Comparison of ENCODE assay signal across 18 cellular contexts in the genomic region with DNA sequence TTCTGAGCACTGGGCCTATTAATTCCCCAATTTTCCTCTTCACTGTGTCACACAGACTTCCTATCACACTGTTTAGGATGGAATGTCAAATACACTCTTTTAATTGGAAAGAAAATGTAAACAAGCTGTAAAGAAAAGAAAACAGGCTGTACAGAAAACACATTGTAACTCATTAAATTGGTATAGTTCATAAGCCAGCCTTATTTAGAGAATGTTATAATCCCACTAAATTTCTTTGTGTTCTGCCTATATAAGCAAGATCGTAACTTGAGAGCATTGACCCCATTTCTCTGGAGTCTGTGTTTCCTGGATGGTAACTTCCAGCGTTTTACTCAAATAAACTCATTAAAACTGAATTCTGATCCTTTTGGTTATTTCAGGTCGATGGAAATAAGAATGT. TPM values are rescaled to one million over a fixed set of nuclear protein-coding genes. Genes with fewer than 3 reads are reported as not detected.
A peak's percentile ranks its signal among the peaks of the same experiment; 100 is the strongest.
DNase-seq lines count a peak whose midpoint lies in the region; ATAC-seq and TF ChIP-seq lines count a peak whose summit lies in the region.
"Had no signal": no experiment of that assay in that cellular context is flagged by ENCODE, and none has a peak within 500 bp of the region (broad histone marks: within the 10 kb centered on the region; RNA-seq: fewer than 3 reads in every experiment).

No MANE protein-coding gene starts in this region.

- WGBS in IMR-90 (ENCODE audit: extremely low coverage in 2 of 2, insufficient read length in 1 of 2), 2 experiments, result no CpG with 5 or more reads among the region's 3 CpGs
- WGBS in endodermal cell (ENCODE audit: insufficient coverage in 1 of 2, insufficient read length in 1 of 2), 2 experiments, result 97 to 100% methylated on average over 1 to 3 of the region's 3 CpGs

- H2BK5ac ChIP-seq in IMR-90 (ENCODE audit: low read depth, low read length, poor library complexity, severe bottlenecking), result peak overlapping the region; percentile 7

- in situ Hi-C loops in IMR-90 (cut with MboI; ENCODE audit: low sequenced_read_pairs), result no loop called here
- in situ Hi-C loops in ACHN (cut with HindIII; ENCODE audit: low pct_ligation_motif_present, low pct_unique_long_range_greater_than_20kb, low sequenced_read_pairs), result no loop called here

- H3K27me3 ChIP-seq in IMR-90 (ENCODE audit: control insufficient read depth, insufficient read depth, low read length) (no peaks in the 10 kb centered on the region), endodermal cell (ENCODE audit: control insufficient read depth, insufficient read depth, low read length, poor library complexity, severe bottlenecking) (no peaks in the 10 kb centered on the region)

- H3K27ac ChIP-seq in C4-2B (peak overlapping the region; percentile 66), IMR-90 (ENCODE audit: insufficient read depth, low read length) (no peak overlapping the region), endodermal cell (ENCODE audit: low read depth, low read length) (no peak overlapping the region)
- H3K27ac ChIP-seq: GM23248 had no signal

- H3K14ac ChIP-seq in IMR-90 (replicated peaks; ENCODE audit: low read depth, low read length), result no peak overlapping the region

- TF ChIP-seq CTCF in C4-2B (conservative IDR thresholded peaks at IDR 0.05) (no peak), IMR-90 (conservative IDR thresholded peaks at IDR 0.05; ENCODE audit: low read depth, low read length) (no peak), endodermal cell (conservative IDR thresholded peaks at IDR 0.05) (no peak), fibroblast of villous mesenchyme (IDR thresholded peaks at IDR 0.05; ENCODE audit: insufficient read depth, low read depth, low read length) (no peak)

- intact Hi-C loops in IMR-90 (cut with micrococcal nuclease), result no loop called here

- H4K20me1 ChIP-seq in IMR-90 (ENCODE audit: insufficient read depth, low read length), result no peaks in the 10 kb centered on the region

- no peak overlapping the region for H3K4ac ChIP-seq in IMR-90 (ENCODE audit: low read depth, low read length)

- H3K18ac ChIP-seq in IMR-90 (ENCODE audit: low read depth, low read length), result peak overlapping the region; percentile 46; the same call in 1 of the 2 replicates

- H3K4me3 ChIP-seq in IMR-90 (ENCODE audit: insufficient read depth, low read depth, low read length), result no peak overlapping the region
- H3K4me3 ChIP-seq in endodermal cell (ENCODE audit: low read length), result peak overlapping the region; percentile 55
- H3K4me3 ChIP-seq in fibroblast of villous mesenchyme (ENCODE audit: low read depth, low read length), result no peak overlapping the region
- H3K4me3 ChIP-seq: GM12878, GM23248, HAP-1, K562 had no signal

- peaks cover 14% of the 10 kb centered on the region for H3K9me3 Mint-ChIP-seq in endodermal cell
- H3K9me3 Mint-ChIP-seq: CD4-positive, alpha-beta memory T cell had no signal

- H3K79me1 ChIP-seq in IMR-90 (ENCODE audit: low read depth in 1 of 2, low read length in 2 of 2), result no peaks in the 10 kb centered on the region

- dilution Hi-C loops in IMR-90 (cut with HindIII; ENCODE audit: low sequenced_read_pairs, unreplicated experiment), result no loop called here

- peaks cover 9% of the 10 kb centered on the region for H3K4me1 ChIP-seq in IMR-90 (ENCODE audit: control insufficient read depth, insufficient read depth, low read length)
- H3K4me1 ChIP-seq in endodermal cell (ENCODE audit: control insufficient read depth, insufficient read depth, low read length), result peaks cover 8% of the 10 kb centered on the region

- H3K27ac Mint-ChIP-seq in endodermal cell, result no peak overlapping the region
- H3K27ac Mint-ChIP-seq: CD14-positive monocyte; CD4-positive, alpha-beta memory T cell had no signal

- H3K36me3 Mint-ChIP-seq in endodermal cell (ENCODE audit: low read depth), result peaks cover 3% of the 10 kb centered on the region
- H3K36me3 Mint-ChIP-seq: CD4-positive, alpha-beta memory T cell had no signal

- no peak overlapping the region for H3K4me3 Mint-ChIP-seq in endodermal cell
- H3K4me3 Mint-ChIP-seq: CD14-positive monocyte had no signal

- TF ChIP-seq POLR2A in IMR-90 (IDR thresholded peaks at IDR 0.05; ENCODE audit: low read depth, low read length), result no peak

- H4K5ac ChIP-seq in IMR-90 (ENCODE audit: low read depth, low read length), result no peak overlapping the region

- no peak overlapping the region for H2AK9ac ChIP-seq in IMR-90 (replicated peaks; ENCODE audit: low read depth, low read length, poor library complexity)

- H3K36me3 ChIP-seq in IMR-90 (ENCODE audit: control insufficient read depth, insufficient read depth, low read length) (no peaks in the 10 kb centered on the region), endodermal cell (ENCODE audit: control insufficient read depth, insufficient read depth, low read length) (no peaks in the 10 kb centered on the region)
- H3K36me3 ChIP-seq: HAP-1 had no signal

- no peak overlapping the region for H2BK120ac ChIP-seq in IMR-90 (ENCODE audit: low read depth, low read length)

- H3K9me3 ChIP-seq in IMR-90 (ENCODE audit: control insufficient read depth, insufficient read depth, low read length) (no peaks in the 10 kb centered on the region), endodermal cell (ENCODE audit: control insufficient read depth, low read length) (peaks cover 32% of the 10 kb centered on the region)

- H2BK20ac ChIP-seq in IMR-90 (ENCODE audit: low read depth, low read length), result no peak overlapping the region

- POLR2A ChIA-PET in IMR-90 (lab: Charles Lee; ENCODE audit: unreplicated experiment), result no interaction called here

- DNase-seq in IMR-90 (no peak), endodermal cell (no peak), fibroblast of villous mesenchyme (ENCODE audit: low read depth) (peak; percentile 52), ACHN (no peak)
- DNase-seq in stimulated activated CD4-positive, alpha-beta T cell treated with anti-CD3 and anti-CD28 coated beads, Interleukin-4, amount 100 ng/mL, for 1 hour, result no peak
- DNase-seq in activated T-cell treated with anti-CD3 and anti-CD28 coated beads, Interleukin-2, amount 50 U/mL, for 1 hour, result no peak
- no peak for DNase-seq in activated CD8-positive, alpha-beta memory T cell treated with anti-CD3 and anti-CD28 coated beads for 24 hours
- DNase-seq: AML-193; CD4-positive, alpha-beta memory T cell; DMS153; DMS79; EL; GM23248 had no signal

- TF ChIP-seq RAD21 in IMR-90 (IDR thresholded peaks at IDR 0.05; ENCODE audit: low read length), result no peak

- peaks cover 35% of the 10 kb centered on the region for H3K4me1 Mint-ChIP-seq in endodermal cell
- H3K4me1 Mint-ChIP-seq: CD14-positive monocyte; CD4-positive, alpha-beta memory T cell had no signal

- no peak overlapping the region for H2AFZ ChIP-seq in IMR-90 (replicated peaks; ENCODE audit: low read length, poor library complexity)
- H2AFZ ChIP-seq: GM23248 had no signal

- no peak overlapping the region for H4K91ac ChIP-seq in IMR-90 (ENCODE audit: insufficient read depth, low read depth, low read length)

- peak; percentile 57 for ATAC-seq in IMR-90 (ENCODE audit: low read depth)
- ATAC-seq: GM12878, K562 had no signal

- peak overlapping the region; percentile 40; the same call in 1 of the 2 replicates for H3K4me2 ChIP-seq in IMR-90 (ENCODE audit: low read depth, low read length)

- no peak overlapping the region for H2BK15ac ChIP-seq in IMR-90 (ENCODE audit: low read depth, low read length)

- no peak overlapping the region for H4K8ac ChIP-seq in IMR-90 (ENCODE audit: low read depth in 2 of 2, low read length in 2 of 2)

- no peak overlapping the region for H3K56ac ChIP-seq in IMR-90 (ENCODE audit: extremely low read depth, insufficient read depth, low read length)

- H2AK5ac ChIP-seq in IMR-90 (ENCODE audit: low read depth, low read length), result no peak overlapping the region

- BruUV-seq in IMR-90 (replicated peaks; lab: Mats Ljungman, UMichigan), result no TSS peak

- H3K9ac ChIP-seq in IMR-90 (ENCODE audit: low read depth, low read length) (no peak overlapping the region), endodermal cell (ENCODE audit: extremely low read depth, low read length, poor library complexity, severe bottlenecking) (no peak overlapping the region)
- H3K9ac ChIP-seq: GM23248 had no signal

- CTCF ChIA-PET in IMR-90 (lab: Yijun Ruan, JAX), result no interaction called here

- no peak overlapping the region for H3K23ac ChIP-seq in IMR-90 (ENCODE audit: low read depth, low read length)

- H3K27me3 Mint-ChIP-seq in endodermal cell (ENCODE audit: insufficient read depth), result no peaks in the 10 kb centered on the region
- H3K27me3 Mint-ChIP-seq: CD4-positive, alpha-beta memory T cell had no signal

- H3K9me1 ChIP-seq in IMR-90 (ENCODE audit: insufficient read depth, low read length), result peaks cover 2% of the 10 kb centered on the region

TF ChIP-seq in IMR-90, 13 proteins besides CTCF, POLR2A, EP300 and RAD21 (continues in another document):
- TF ChIP-seq MXI1 (IDR thresholded peaks at IDR 0.05; ENCODE audit: borderline replicate concordance, low read depth, low read length), result no peak
- no peak for TF ChIP-seq CEBPB (IDR thresholded peaks at IDR 0.05; ENCODE audit: low read depth, low read length)
- no peak for TF ChIP-seq BHLHE40 (IDR thresholded peaks at IDR 0.05; ENCODE audit: low read depth, low read length)
- no peak for TF ChIP-seq MAZ (IDR thresholded peaks at IDR 0.05; ENCODE audit: borderline replicate concordance, low read depth, low read length)
- TF ChIP-seq, protein P1, sequence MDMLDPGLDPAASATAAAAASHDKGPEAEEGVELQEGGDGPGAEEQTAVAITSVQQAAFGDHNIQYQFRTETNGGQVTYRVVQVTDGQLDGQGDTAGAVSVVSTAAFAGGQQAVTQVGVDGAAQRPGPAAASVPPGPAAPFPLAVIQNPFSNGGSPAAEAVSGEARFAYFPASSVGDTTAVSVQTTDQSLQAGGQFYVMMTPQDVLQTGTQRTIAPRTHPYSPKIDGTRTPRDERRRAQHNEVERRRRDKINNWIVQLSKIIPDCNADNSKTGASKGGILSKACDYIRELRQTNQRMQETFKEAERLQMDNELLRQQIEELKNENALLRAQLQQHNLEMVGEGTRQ (IDR thresholded peaks at IDR 0.05; ENCODE audit: low read depth, low read length), result no peak
- no peak for TF ChIP-seq CHD1 (IDR thresholded peaks at IDR 0.05; ENCODE audit: low read depth, low read length)

RNA-seq across cellular contexts. Expression of a gene that starts 46.5 kb away (rescaled TPM):
- total RNA-seq in IMR-90 (2012; rRNA removed), result 175 and 219 TPM in 2 replicates
- polyA plus RNA-seq in IMR-90 (2012; rRNA removed), result 68.4 and 90.8 TPM in 2 replicates
- 16.3 and 29.2 TPM in 2 replicates for polyA plus RNA-seq in IMR-90 (2012; cell fraction: cytosol; rRNA removed)
- 8.5 and 62.4 TPM in 2 replicates for polyA plus RNA-seq in IMR-90 (2012; cell fraction: nucleus; rRNA removed; ENCODE audit: low replicate concordance)
- 100 to 1,000 TPM; 143 to 179 TPM for total RNA-seq in endodermal cell
- 153 TPM for polyA plus RNA-seq in endodermal cell (2013, experiment 1 of 2)
- polyA plus RNA-seq in endodermal cell (2013, experiment 2 of 2), result 117 TPM
- total RNA-seq in fibroblast of villous mesenchyme, result 288 and 293 TPM in 2 replicates
